3 cellular contexts compared by ENCODE assay signal in genomic region chr5:141096181-141096580, GRCh38. TPM values are rescaled to one million over a fixed set of nuclear protein-coding genes. Genes with fewer than 3 reads are reported as not detected.
"Had no signal": no experiment of that assay in that cellular context is flagged by ENCODE, and none has a peak within 500 bp of the region (broad histone marks: within the 10 kb centered on the region; RNA-seq: fewer than 3 reads in every experiment).

No MANE protein-coding gene starts in this region.

RNA-seq across cellular contexts. Expression of gene PCDHB2, which starts 1.8 kb away (rescaled TPM):
- total RNA-seq: HT-29 had no signal

RNA-seq across cellular contexts. Expression of gene PCDHB3, which starts 4.1 kb away (rescaled TPM):
- total RNA-seq: HT-29 had no signal

RNA-seq across cellular contexts. Expression of gene PCDHB4, which starts 25.4 kb away (rescaled TPM):
- total RNA-seq: HT-29, IMR-90 had no signal

RNA-seq across cellular contexts. Expression of gene PCDHB5, which starts 38.8 kb away (rescaled TPM):
- total RNA-seq: HT-29 had no signal

RNA-seq across cellular contexts. Expression of gene PCDHB1, which starts 45.0 kb away (rescaled TPM):
- total RNA-seq: GM23248, HT-29, IMR-90 had no signal
- polyA plus RNA-seq: GM23248, IMR-90 had no signal
